In the genomic region with DNA sequence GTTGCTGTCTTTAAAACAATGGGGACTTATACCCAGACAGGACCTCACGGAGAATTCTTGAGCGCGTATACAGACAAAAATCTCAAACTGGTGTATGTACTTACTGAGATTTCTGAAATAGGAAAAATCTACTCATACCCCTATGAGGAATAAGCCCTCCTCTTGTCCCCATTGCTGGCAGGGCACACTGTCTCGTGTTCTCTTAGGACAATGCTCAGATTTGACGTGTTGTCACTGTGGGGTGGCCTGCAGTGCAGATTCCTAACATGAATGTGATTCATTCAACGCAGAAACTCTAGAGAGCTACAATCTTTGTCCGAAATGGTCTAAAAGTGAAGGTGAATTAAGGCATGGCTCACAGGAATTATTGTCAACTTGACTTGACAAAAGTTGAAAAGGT, we compare ENCODE assay signal across 18 cellular contexts. TPM values are rescaled to one million over a fixed set of nuclear protein-coding genes. Genes with fewer than 3 reads are reported as not detected.
DNase-seq lines count a peak whose midpoint lies in the region; ATAC-seq and FAIRE-seq lines count a peak whose summit lies in the region.
"Had no signal": no experiment of that assay in that cellular context is flagged by ENCODE, and none has a peak within 500 bp of the region (broad histone marks: within the 10 kb centered on the region; RNA-seq: fewer than 3 reads in every experiment).

No MANE protein-coding gene starts in this region.

- DNase-seq in NCI-H748 (lab: John Stamatoyannopoulos, UW; ENCODE audit: unreplicated experiment) = peak; percentile 34
- no peak for DNase-seq in NCI-H748 treated with DMSO at 0.1 percent for 48 hours (lab: John Stamatoyannopoulos, UW)
- peak; percentile 58 for DNase-seq in medulla oblongata (ENCODE audit: extremely low spot score)
- peak; percentile 45 for DNase-seq in pons (ENCODE audit: low spot score)
- DNase-seq in GM19239 (ENCODE audit: insufficient read length, low spot score) = no peak
- DNase-seq in cardiac septum (ENCODE audit: low spot score) = no peak
- DNase-seq in activated naive CD4-positive, alpha-beta T cell (lab: John Stamatoyannopoulos, UW) = no peak
- DNase-seq: 8988T; EL; GF-D8; IMR-90; NCI-H2029; NCI-H510A; NCI-H774; NK-92 treated with Interleukin-12 subunit alpha and Interleukin-12 subunit beta, amount 100 ng/mL, for 24 hours; SJCRH30 had no signal

- intact Hi-C loops in cardiac septum (cut with DNase I) = no loop called here

- FAIRE-seq in GM19239 (lab: Jason Lieb, UNC) = no peak
- FAIRE-seq: RCC 7860 had no signal

- ATAC-seq in GM18868 (IDR thresholded peaks at IDR 0.05; ENCODE audit: unreplicated experiment) = no peak

RNA-seq across cellular contexts. Expression of a gene that starts 31.1 kb away (rescaled TPM):
- total RNA-seq in cardiac septum = 1.1 TPM

Comparison
In these comparisons a context has a peak if more than half of its experiments do, and no peak if none do; other contexts are left out.
1. DNase-seq: peak in NCI-H748 (single experiment), medulla oblongata (single experiment) and pons (single experiment); none in NCI-H748 treated with DMSO at 0.1 percent for 48 hours (single experiment), GM19239 (single experiment), cardiac septum (single experiment) and activated naive CD4-positive, alpha-beta T cell (0 of 4).